In the genomic region with DNA sequence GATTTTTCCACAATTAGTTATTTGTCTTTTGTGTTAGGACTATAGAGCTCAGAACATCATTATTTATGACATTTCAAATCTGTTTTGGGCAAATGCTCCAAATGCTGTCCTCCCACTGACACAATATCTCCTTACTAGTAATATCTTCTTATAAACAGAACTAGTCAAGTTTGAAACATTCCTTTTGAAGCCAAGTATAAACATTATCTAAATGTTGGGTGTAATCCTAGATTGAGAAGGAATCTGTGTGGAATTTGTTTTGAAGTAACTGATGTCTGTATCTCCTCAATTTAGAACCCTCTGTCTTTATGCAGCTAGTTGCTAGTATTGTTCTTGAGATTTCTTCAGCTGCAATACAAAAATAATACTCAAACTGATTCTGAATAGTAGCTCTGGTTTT, we compare ENCODE assay signal across 20 cellular contexts.
"Had no signal": no experiment of that assay in that cellular context is flagged by ENCODE, and none has a peak within 500 bp of the region (broad histone marks: within the 10 kb centered on the region; RNA-seq: fewer than 3 reads in every experiment).

No MANE protein-coding gene starts in this region.

- H3K4me2 ChIP-seq: hepatocyte had no signal

- DNase-seq: colonic mucosa; dermis blood vessel endothelial cell; erythroblast; foreskin keratinocyte; head of caudate nucleus; left colon; left ventricle myocardium superior; mesendoderm; mucosa of descending colon; naive thymus-derived CD8-positive, alpha-beta T cell; posterior cingulate gyrus; stimulated activated CD4-positive, alpha-beta T cell treated with anti-CD3 and anti-CD28 coated beads, Interleukin-4, amount 100 ng/mL, for 1 hour; stimulated activated CD8-positive, alpha-beta memory T cell treated with anti-CD3 and anti-CD28 coated beads, Interleukin-4, amount 100 ng/mL, for 48 hours; tibial artery; upper lobe of right lung had no signal

- H3K27me3 ChIP-seq: colonic mucosa, foreskin keratinocyte, hepatocyte, neutrophil, tibial artery, upper lobe of right lung, vagina had no signal

- H3K9me3 ChIP-seq: colonic mucosa, mucosa of descending colon, neutrophil, tibial artery, upper lobe of right lung, vagina had no signal

- H2AFZ ChIP-seq: hepatocyte had no signal

- H3K4me1 ChIP-seq: colonic mucosa, foreskin keratinocyte, tibial artery, vagina had no signal

- H3K27ac ChIP-seq: colonic mucosa, foreskin keratinocyte, hepatocyte, neutrophil, tibial artery, upper lobe of right lung, vagina had no signal

- H3K79me2 ChIP-seq: hepatocyte had no signal

- H3K36me3 ChIP-seq: colonic mucosa, neutrophil, tibial artery, upper lobe of right lung, vagina had no signal

- H3K4me3 ChIP-seq: colonic mucosa, hepatocyte, mucosa of descending colon, tibial artery, upper lobe of right lung, vagina had no signal

- ATAC-seq: foreskin keratinocyte; left colon; left ventricle myocardium superior; mucosa of descending colon; naive thymus-derived CD8-positive, alpha-beta T cell; sciatic nerve; stimulated activated effector memory CD8-positive, alpha-beta T cell treated with anti-CD3 and anti-CD28 coated beads, Interleukin-12 subunit alpha, Interleukin-12 subunit beta, amount 100 ng/mL, for 72 hours; upper lobe of right lung had no signal
